In the genomic region with DNA sequence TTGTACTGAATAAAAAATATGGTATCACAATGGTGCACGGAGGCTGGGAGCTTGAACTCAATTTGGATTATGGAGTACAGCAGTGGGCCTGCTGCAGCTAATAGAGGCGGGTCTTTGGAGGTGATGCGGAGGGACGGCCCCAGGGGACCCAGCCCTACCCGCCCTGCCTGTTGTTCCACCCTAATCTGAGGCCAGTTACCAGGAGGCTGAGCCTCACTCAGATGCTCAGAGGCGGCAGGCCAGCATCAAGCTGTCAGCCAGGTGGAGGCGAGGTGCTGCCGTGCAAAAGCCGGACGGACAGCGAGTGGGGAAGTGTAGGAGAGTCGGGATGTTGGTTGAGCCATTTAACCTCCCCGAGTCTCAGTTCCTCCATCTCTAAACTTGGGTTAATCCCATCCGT, we compare ENCODE assay signal across 1 cellular context.
TF ChIP-seq lines count a peak whose summit lies in the region.

No MANE protein-coding gene starts in this region.

TF ChIP-seq in GM23338, 12 proteins besides CTCF, POLR2A, EP300 and RAD21 (continued from another document):
- TF ChIP-seq, protein P1, sequence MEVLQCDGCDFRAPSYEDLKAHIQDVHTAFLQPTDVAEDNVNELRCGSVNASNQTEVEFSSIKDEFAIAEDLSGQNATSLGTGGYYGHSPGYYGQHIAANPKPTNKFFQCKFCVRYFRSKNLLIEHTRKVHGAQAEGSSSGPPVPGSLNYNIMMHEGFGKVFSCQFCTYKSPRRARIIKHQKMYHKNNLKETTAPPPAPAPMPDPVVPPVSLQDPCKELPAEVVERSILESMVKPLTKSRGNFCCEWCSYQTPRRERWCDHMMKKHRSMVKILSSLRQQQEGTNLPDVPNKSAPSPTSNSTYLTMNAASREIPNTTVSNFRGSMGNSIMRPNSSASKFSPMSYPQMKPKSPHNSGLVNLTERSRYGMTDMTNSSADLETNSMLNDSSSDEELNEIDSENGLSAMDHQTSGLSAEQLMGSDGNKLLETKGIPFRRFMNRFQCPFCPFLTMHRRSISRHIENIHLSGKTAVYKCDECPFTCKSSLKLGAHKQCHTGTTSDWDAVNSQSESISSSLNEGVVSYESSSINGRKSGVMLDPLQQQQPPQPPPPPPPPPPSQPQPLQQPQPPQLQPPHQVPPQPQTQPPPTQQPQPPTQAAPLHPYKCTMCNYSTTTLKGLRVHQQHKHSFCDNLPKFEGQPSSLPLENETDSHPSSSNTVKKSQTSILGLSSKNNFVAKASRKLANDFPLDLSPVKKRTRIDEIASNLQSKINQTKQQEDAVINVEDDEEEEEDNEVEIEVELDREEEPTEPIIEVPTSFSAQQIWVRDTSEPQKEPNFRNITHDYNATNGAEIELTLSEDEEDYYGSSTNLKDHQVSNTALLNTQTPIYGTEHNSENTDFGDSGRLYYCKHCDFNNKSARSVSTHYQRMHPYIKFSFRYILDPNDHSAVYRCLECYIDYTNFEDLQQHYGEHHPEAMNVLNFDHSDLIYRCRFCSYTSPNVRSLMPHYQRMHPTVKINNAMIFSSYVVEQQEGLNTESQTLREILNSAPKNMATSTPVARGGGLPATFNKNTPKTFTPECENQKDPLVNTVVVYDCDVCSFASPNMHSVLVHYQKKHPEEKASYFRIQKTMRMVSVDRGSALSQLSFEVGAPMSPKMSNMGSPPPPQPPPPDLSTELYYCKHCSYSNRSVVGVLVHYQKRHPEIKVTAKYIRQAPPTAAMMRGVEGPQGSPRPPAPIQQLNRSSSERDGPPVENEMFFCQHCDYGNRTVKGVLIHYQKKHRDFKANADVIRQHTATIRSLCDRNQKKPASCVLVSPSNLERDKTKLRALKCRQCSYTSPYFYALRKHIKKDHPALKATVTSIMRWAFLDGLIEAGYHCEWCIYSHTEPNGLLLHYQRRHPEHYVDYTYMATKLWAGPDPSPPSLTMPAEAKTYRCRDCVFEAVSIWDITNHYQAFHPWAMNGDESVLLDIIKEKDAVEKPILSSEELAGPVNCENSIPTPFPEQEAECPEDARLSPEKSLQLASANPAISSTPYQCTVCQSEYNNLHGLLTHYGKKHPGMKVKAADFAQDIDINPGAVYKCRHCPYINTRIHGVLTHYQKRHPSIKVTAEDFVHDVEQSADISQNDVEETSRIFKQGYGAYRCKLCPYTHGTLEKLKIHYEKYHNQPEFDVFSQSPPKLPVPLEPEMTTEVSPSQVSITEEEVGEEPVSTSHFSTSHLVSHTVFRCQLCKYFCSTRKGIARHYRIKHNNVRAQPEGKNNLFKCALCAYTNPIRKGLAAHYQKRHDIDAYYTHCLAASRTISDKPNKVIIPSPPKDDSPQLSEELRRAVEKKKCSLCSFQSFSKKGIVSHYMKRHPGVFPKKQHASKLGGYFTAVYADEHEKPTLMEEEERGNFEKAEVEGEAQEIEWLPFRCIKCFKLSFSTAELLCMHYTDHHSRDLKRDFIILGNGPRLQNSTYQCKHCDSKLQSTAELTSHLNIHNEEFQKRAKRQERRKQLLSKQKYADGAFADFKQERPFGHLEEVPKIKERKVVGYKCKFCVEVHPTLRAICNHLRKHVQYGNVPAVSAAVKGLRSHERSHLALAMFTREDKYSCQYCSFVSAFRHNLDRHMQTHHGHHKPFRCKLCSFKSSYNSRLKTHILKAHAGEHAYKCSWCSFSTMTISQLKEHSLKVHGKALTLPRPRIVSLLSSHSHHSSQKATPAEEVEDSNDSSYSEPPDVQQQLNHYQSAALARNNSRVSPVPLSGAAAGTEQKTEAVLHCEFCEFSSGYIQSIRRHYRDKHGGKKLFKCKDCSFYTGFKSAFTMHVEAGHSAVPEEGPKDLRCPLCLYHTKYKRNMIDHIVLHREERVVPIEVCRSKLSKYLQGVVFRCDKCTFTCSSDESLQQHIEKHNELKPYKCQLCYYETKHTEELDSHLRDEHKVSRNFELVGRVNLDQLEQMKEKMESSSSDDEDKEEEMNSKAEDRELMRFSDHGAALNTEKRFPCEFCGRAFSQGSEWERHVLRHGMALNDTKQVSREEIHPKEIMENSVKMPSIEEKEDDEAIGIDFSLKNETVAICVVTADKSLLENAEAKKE (CRISPR knock-in tag; IDR thresholded peaks at IDR 0.05): no peak
- TF ChIP-seq JUNB (IDR thresholded peaks at IDR 0.05; ENCODE audit: unreplicated experiment) (no peak), ZNF114 (CRISPR knock-in tag; IDR thresholded peaks at IDR 0.05) (no peak), NANOG (IDR thresholded peaks at IDR 0.05; ENCODE audit: borderline replicate concordance) (no peak), STAT1 (IDR thresholded peaks at IDR 0.05; ENCODE audit: unreplicated experiment) (no peak), ZNF331 (CRISPR knock-in tag; IDR thresholded peaks at IDR 0.05; ENCODE audit: low read depth) (no peak), EZH2phosphoT487 (IDR thresholded peaks at IDR 0.05; ENCODE audit: unreplicated experiment) (no peak), EZH2 (IDR thresholded peaks at IDR 0.05; ENCODE audit: low read depth, unreplicated experiment) (no peak), POLR2AphosphoS5 (IDR thresholded peaks at IDR 0.05; ENCODE audit: low read depth) (no peak), CREB1 (CRISPR knock-in tag; IDR thresholded peaks at IDR 0.05; ENCODE audit: low read depth) (no peak)
- TF ChIP-seq, protein P2, sequence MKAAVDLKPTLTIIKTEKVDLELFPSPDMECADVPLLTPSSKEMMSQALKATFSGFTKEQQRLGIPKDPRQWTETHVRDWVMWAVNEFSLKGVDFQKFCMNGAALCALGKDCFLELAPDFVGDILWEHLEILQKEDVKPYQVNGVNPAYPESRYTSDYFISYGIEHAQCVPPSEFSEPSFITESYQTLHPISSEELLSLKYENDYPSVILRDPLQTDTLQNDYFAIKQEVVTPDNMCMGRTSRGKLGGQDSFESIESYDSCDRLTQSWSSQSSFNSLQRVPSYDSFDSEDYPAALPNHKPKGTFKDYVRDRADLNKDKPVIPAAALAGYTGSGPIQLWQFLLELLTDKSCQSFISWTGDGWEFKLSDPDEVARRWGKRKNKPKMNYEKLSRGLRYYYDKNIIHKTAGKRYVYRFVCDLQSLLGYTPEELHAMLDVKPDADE (IDR thresholded peaks at IDR 0.05): no peak
